Comparison of ENCODE assay signal across 13 cellular contexts in the genomic region with DNA sequence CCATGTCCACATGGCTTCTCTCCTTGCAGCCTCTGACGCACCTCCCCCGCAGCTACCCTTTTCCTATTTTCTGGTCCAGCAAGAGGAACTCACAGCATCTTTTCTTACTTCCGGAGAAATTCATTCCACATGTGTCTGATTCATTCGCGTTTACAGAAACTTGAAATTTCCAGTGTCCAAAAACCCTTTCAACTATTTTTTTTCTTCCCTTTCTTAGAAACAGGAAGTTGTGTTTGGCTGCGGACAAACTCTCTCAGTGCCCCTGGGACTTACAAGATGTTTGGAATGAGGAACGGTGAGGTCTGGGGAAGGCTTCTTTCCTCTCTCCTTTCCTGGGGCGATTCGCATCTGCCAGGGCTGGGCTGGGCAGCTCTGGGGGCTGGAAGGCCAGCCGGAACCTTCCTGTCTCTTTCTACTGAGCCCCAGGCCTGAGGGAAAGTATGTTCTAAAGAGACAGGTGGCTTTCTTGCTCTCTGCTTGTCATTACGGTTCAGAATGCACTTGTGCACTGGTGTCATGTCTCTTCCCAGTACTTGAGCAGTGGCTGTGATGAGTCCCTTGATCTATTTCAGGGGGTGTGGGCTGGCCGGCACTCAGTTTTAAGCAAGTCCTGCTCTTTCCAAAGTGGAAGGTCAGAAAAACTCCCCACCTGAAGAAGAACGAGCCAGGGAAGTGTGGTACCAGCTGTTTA. TPM values are rescaled to one million over a fixed set of nuclear protein-coding genes. Genes with fewer than 3 reads are reported as not detected.
DNase-seq lines count a peak whose midpoint lies in the region; ATAC-seq and TF ChIP-seq lines count a peak whose summit lies in the region.
"Had no signal": no experiment of that assay in that cellular context is flagged by ENCODE, and none has a peak within 500 bp of the region (broad histone marks: within the 10 kb centered on the region; RNA-seq: fewer than 3 reads in every experiment).

No MANE protein-coding gene starts in this region.

- 35 to 71% methylated on average over 13 of the region's 13 CpGs for WGBS in sigmoid colon, 2 donors

- H3K4me1 ChIP-seq in sigmoid colon = peaks cover 0 to 57% (median 53%) of the 10 kb centered on the region in 4 donors
- H3K4me1 ChIP-seq: colonic mucosa had no signal

- H3K27me3 ChIP-seq in sigmoid colon = no peaks in the 10 kb centered on the region
- H3K27me3 ChIP-seq: colonic mucosa had no signal

- intact Hi-C loops in sigmoid colon (cut with DNase I) = loop anchor here (10.0 kb wide), 1 partner anchor 326 kb away; no protein-coding TSS in a partner anchor

- no peak for TF ChIP-seq EP300 in sigmoid colon (IDR thresholded peaks at IDR 0.05)

- DNase-seq in EL = peak; percentile 69
- peak; percentile 27 for DNase-seq in SIG-M5 (lab: John Stamatoyannopoulos, UW)
- DNase-seq in fibroblast of mammary gland (ENCODE audit: low read depth) = peak; percentile 95
- DNase-seq in sigmoid colon = no peak
- DNase-seq in NCI-H2227 treated with DMSO at 0.1 percent for 48 hours (lab: John Stamatoyannopoulos, UW) = no peak
- no peak for DNase-seq in kidney tubule cell (ENCODE audit: low spot score)
- DNase-seq in NCI-H128 (lab: John Stamatoyannopoulos, UW; ENCODE audit: unreplicated experiment) = no peak
- DNase-seq: colonic mucosa, DMS79 treated with DMSO at 0.1 percent for 48 hours, NCI-H446 treated with DMSO at 0.1 percent for 48 hours had no signal

- H3K4me3 ChIP-seq in fibroblast of mammary gland (ENCODE audit: control insufficient read depth, low read depth, low read length) = no peak overlapping the region
- H3K4me3 ChIP-seq in sigmoid colon = no peak overlapping the region
- H3K4me3 ChIP-seq: colonic mucosa had no signal

- no peak for TF ChIP-seq POLR2A in sigmoid colon (IDR thresholded peaks at IDR 0.05)

- TF ChIP-seq CTCF in fibroblast of mammary gland (conservative IDR thresholded peaks at IDR 0.05; ENCODE audit: control insufficient read depth, insufficient read depth, low read depth, low read length) = no peak
- TF ChIP-seq CTCF in sigmoid colon (IDR thresholded peaks at IDR 0.05) = no peak

- H3K36me3 ChIP-seq in sigmoid colon = peaks cover 0 to 6% (median 0%) of the 10 kb centered on the region in 4 donors
- H3K36me3 ChIP-seq: colonic mucosa had no signal

- ATAC-seq in HG03469 (IDR thresholded peaks at IDR 0.05; ENCODE audit: unreplicated experiment) = no peak

- H3K27ac ChIP-seq in sigmoid colon = peak overlapping the region; percentile 45 to 84 (median 78)
- H3K27ac ChIP-seq: colonic mucosa had no signal

- no peaks in the 10 kb centered on the region for H3K9me3 ChIP-seq in sigmoid colon
- H3K9me3 ChIP-seq: colonic mucosa had no signal

RNA-seq across cellular contexts. Expression of a gene that starts 27.5 kb away (rescaled TPM):
- total RNA-seq in sigmoid colon = 10 to 100 TPM in 1 of 4 donors, 1 to 10 TPM in 3; 3.5 to 11.9 (median 6.7) TPM
- polyA plus RNA-seq in sigmoid colon = 1 to 10 TPM in 1 of 3 donors, under 1 TPM in 1, not detected in 1; under 0.01 to 3.3 TPM
- total RNA-seq: kidney epithelial cell; T-helper 1 cell treated with Interleukin-12 subunit alpha and Interleukin-12 subunit beta and Interleukin-4 antibody, amounts not matched to agents 30 ng/mL and 1 ng/mL, for 36 hours had no signal

RNA-seq across cellular contexts. Expression of a gene that starts 47.5 kb away (rescaled TPM):
- total RNA-seq in sigmoid colon = 1 to 10 TPM; 2.1 to 8.9 (median 3.2) TPM
- 1 to 10 TPM in 1 of 3 donors, under 1 TPM in 2; 0.46 to 6.1 (median 0.60) TPM for polyA plus RNA-seq in sigmoid colon
- total RNA-seq: T-helper 1 cell treated with Interleukin-12 subunit alpha and Interleukin-12 subunit beta and Interleukin-4 antibody, amounts not matched to agents 30 ng/mL and 1 ng/mL, for 36 hours had no signal

Comparison
In these comparisons a context has a peak if more than half of its experiments do, and no peak if none do; other contexts are left out.
1. DNase-seq: peak in EL (single experiment), SIG-M5 (single experiment) and fibroblast of mammary gland (single experiment); none in sigmoid colon (single experiment), NCI-H2227 treated with DMSO at 0.1 percent for 48 hours (single experiment), kidney tubule cell (single experiment) and NCI-H128 (single experiment).